In genomic region chr17:74076446-74076845, GRCh38 we compare ENCODE assay signal across 1 cellular context.
TF ChIP-seq lines count a peak whose summit lies in the region.

No MANE protein-coding gene starts in this region.

TF ChIP-seq in HEK293, 187 proteins besides CTCF, POLR2A, EP300 and RAD21 (continued from another document):
- no peak for TF ChIP-seq ZSCAN5A (tag by site-specific recombination; IDR thresholded peaks at IDR 0.05)
- TF ChIP-seq ZNF791 (tag by site-specific recombination; IDR thresholded peaks at IDR 0.05): peak; percentile 7; the same call in 1 of the 2 replicates
- TF ChIP-seq ZNF404 (tag by site-specific recombination; IDR thresholded peaks at IDR 0.05): no peak
